15 cellular contexts compared by ENCODE assay signal in the genomic region with DNA sequence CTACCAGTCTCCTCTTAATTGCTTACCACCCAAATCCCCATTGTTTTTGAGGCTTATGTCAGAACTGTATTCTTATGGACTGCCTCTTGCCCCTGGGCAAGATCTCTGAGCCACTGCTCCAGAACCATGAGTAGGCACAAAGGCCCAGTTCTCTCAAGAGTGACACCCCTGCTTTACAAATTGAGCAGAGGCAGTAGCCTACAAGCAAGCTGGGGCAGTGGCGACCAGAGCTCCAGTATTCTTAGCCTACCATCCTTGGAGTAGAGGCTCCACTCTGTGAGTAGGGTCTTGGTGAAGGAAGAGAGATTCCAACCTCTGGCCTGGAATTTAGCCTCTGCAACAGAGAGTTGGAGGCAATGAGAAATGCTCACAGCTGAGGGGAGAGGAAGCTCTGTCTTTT.
"Had no signal": no experiment of that assay in that cellular context is flagged by ENCODE, and none has a peak within 500 bp of the region (broad histone marks: within the 10 kb centered on the region; RNA-seq: fewer than 3 reads in every experiment).

No MANE protein-coding gene starts in this region.

- H3K4me3 ChIP-seq: body of pancreas, hepatocyte, smooth muscle cell, tibial nerve had no signal

- H3K27me3 ChIP-seq: body of pancreas, hepatocyte, neutrophil, tibial nerve had no signal

- H3K27ac Mint-ChIP-seq: activated CD4-positive, alpha-beta memory T cell treated with anti-CD3 and anti-CD28 coated beads, Interleukin-2, amount 10 ng/mL, durations not matched to agents 7 days and 5 days; activated CD4-positive, alpha-beta T cell treated with anti-CD3 and anti-CD28 coated beads for 36 hours; stimulated activated effector memory CD8-positive, alpha-beta T cell treated with anti-CD3 and anti-CD28 coated beads, Interleukin-12 subunit alpha, Interleukin-12 subunit beta, amount 100 ng/mL, for 72 hours had no signal

- H3K4me1 ChIP-seq: body of pancreas, tibial nerve had no signal

- H3K27ac ChIP-seq: body of pancreas, epithelial cell of prostate, hepatocyte, neutrophil, tibial nerve had no signal

- DNase-seq: activated CD4-positive, alpha-beta memory T cell treated with anti-CD3 and anti-CD28 coated beads, Interleukin-2, amount 10 ng/mL, durations not matched to agents 7 days and 5 days; activated CD4-positive, alpha-beta T cell treated with anti-CD3 and anti-CD28 coated beads for 36 hours; activated CD8-positive, alpha-beta memory T cell treated with anti-CD3 and anti-CD28 coated beads, Interleukin-2, amount 50 U/mL, for 48 hours; activated naive CD4-positive, alpha-beta T cell treated with Interleukin-2 at 50 U/mL for 16 hours; body of pancreas; effector memory CD4-positive, alpha-beta T cell; left ventricle myocardium superior; posterior cingulate gyrus; right cardiac atrium had no signal

- H3K4me3 Mint-ChIP-seq: activated CD4-positive, alpha-beta memory T cell treated with anti-CD3 and anti-CD28 coated beads, Interleukin-2, amount 10 ng/mL, durations not matched to agents 7 days and 5 days; activated CD4-positive, alpha-beta T cell treated with anti-CD3 and anti-CD28 coated beads for 36 hours; stimulated activated effector memory CD8-positive, alpha-beta T cell treated with anti-CD3 and anti-CD28 coated beads, Interleukin-12 subunit alpha, Interleukin-12 subunit beta, amount 100 ng/mL, for 72 hours had no signal

- H3K9me3 Mint-ChIP-seq: activated CD4-positive, alpha-beta memory T cell treated with anti-CD3 and anti-CD28 coated beads, Interleukin-2, amount 10 ng/mL, durations not matched to agents 7 days and 5 days; stimulated activated effector memory CD8-positive, alpha-beta T cell treated with anti-CD3 and anti-CD28 coated beads, Interleukin-12 subunit alpha, Interleukin-12 subunit beta, amount 100 ng/mL, for 72 hours had no signal

- H3K27me3 Mint-ChIP-seq: activated CD4-positive, alpha-beta memory T cell treated with anti-CD3 and anti-CD28 coated beads, Interleukin-2, amount 10 ng/mL, durations not matched to agents 7 days and 5 days; activated CD4-positive, alpha-beta T cell treated with anti-CD3 and anti-CD28 coated beads for 36 hours had no signal

- H3K79me2 ChIP-seq: hepatocyte had no signal

- H3K9me3 ChIP-seq: body of pancreas, neutrophil, tibial nerve had no signal

- H2AFZ ChIP-seq: hepatocyte had no signal

- ATAC-seq: activated CD4-positive, alpha-beta T cell treated with anti-CD3 and anti-CD28 coated beads for 36 hours; body of pancreas; left ventricle myocardium superior; right cardiac atrium; stimulated activated effector memory CD8-positive, alpha-beta T cell treated with anti-CD3 and anti-CD28 coated beads, Interleukin-12 subunit alpha, Interleukin-12 subunit beta, amount 100 ng/mL, for 72 hours had no signal

- H3K4me2 ChIP-seq: hepatocyte, smooth muscle cell had no signal

- H3K4me1 Mint-ChIP-seq: activated CD4-positive, alpha-beta memory T cell treated with anti-CD3 and anti-CD28 coated beads, Interleukin-2, amount 10 ng/mL, durations not matched to agents 7 days and 5 days; activated CD4-positive, alpha-beta T cell treated with anti-CD3 and anti-CD28 coated beads for 36 hours; stimulated activated effector memory CD8-positive, alpha-beta T cell treated with anti-CD3 and anti-CD28 coated beads, Interleukin-12 subunit alpha, Interleukin-12 subunit beta, amount 100 ng/mL, for 72 hours had no signal
